In genomic region chr16:62213763-62214162, GRCh38 we compare ENCODE assay signal across 15 cellular contexts.
DNase-seq lines count a peak whose midpoint lies in the region; ATAC-seq, FAIRE-seq and TF ChIP-seq lines count a peak whose summit lies in the region.
"Had no signal": no experiment of that assay in that cellular context is flagged by ENCODE, and none has a peak within 500 bp of the region (broad histone marks: within the 10 kb centered on the region; RNA-seq: fewer than 3 reads in every experiment).

No MANE protein-coding gene starts in this region.

- TF ChIP-seq CTCF in GM12872 (IDR thresholded peaks at IDR 0.05; ENCODE audit: insufficient read depth, low read depth, low read length) (0 out of 3 replicates have a peak, but pooled peaks have one; percentile 26), GM12878 (IDR thresholded peaks at IDR 0.05 in 2 of 3, conservative IDR thresholded peaks at IDR 0.05 in 1 of 3; ENCODE audit: control insufficient read depth in 2 of 3, extremely low read depth in 1 of 3, insufficient read depth in 1 of 3, low read depth in 3 of 3, low read length in 3 of 3) (peak; percentile 15 to 34 (median 29); a peak in 4 of 6 replicates), neural crest cell (conservative IDR thresholded peaks at IDR 0.05) (peak; percentile 33)

- in situ Hi-C loops in GM12878 (cut with MboI) = no loop called here

- SMC1A ChIA-PET in GM12878 (lab: Charles Lee; ENCODE audit: uncharacterized antibody, unreplicated experiment) = interaction anchor here (0.6 kb wide), 1 partner anchor 34 kb away, joined by 3 read pairs; no protein-coding TSS in a partner anchor

- DNase-seq in HT-29 (ENCODE audit: low spot score) = peak; percentile 23
- no peak for DNase-seq in GM12878 (ENCODE audit: low read depth, low spot score)
- DNase-seq in neural crest cell (ENCODE audit: low read depth, low spot score) = no peak
- no peak for DNase-seq in superior temporal gyrus (ENCODE audit: extremely low spot score)
- DNase-seq in AG08396 (ENCODE audit: low spot score) = no peak
- DNase-seq: activated CD4-positive, alpha-beta T cell treated with anti-CD3 and anti-CD28 coated beads for 48 hours; brain microvascular endothelial cell; head of caudate nucleus; NCI-H1092 treated with DMSO at 0.1 percent for 48 hours; NCI-H526 treated with DMSO at 0.1 percent for 48 hours had no signal

- intact Hi-C loops in GM12878 (cut with micrococcal nuclease; ENCODE audit: unreplicated experiment) = no loop called here

- H3K36me3 ChIP-seq in GM12878 (ENCODE audit: control insufficient read depth in 2 of 2, insufficient read depth in 2 of 2, low read length in 1 of 2) = no peaks in the 10 kb centered on the region
- H3K36me3 ChIP-seq: brain microvascular endothelial cell, neutrophil, thoracic aorta had no signal

- H3K27ac Mint-ChIP-seq in neural crest cell (ENCODE audit: unreplicated experiment) = no peak overlapping the region
- H3K27ac Mint-ChIP-seq: activated T-helper 2 cell treated with anti-CD3 and anti-CD28 coated beads, Interferon-gamma antibody, Interleukin-2, Interleukin-4, amounts not matched to agents 10 μg/mL and 5 μg/mL and 100 μg/mL, durations not matched to agents 14 hours and 24 hours and 36 hours had no signal

- H3K36me3 Mint-ChIP-seq in neural crest cell (ENCODE audit: low read depth) = peaks cover 3% of the 10 kb centered on the region

- no peaks in the 10 kb centered on the region for H3K27me3 ChIP-seq in GM12878 (replicated peaks in 1 of 2; ENCODE audit: control insufficient read depth in 2 of 2, insufficient read depth in 2 of 2, low read length in 1 of 2)
- H3K27me3 ChIP-seq: brain microvascular endothelial cell, neutrophil had no signal

- H3K4me3 ChIP-seq in GM12878 = no peak overlapping the region
- H3K4me3 ChIP-seq: thoracic aorta had no signal

- H4K20me1 ChIP-seq in GM12878 (ENCODE audit: control insufficient read depth, insufficient read depth) = no peaks in the 10 kb centered on the region

- 25% methylated on average over 2 of the region's 2 CpGs for WGBS in GM12878 (ENCODE audit: insufficient coverage, insufficient replicate concordance, low lambda C conversion rate, missing lambda C conversion rate)

- H3K79me2 ChIP-seq in GM12878 (ENCODE audit: control insufficient read depth, insufficient read depth, low read length) = no peaks in the 10 kb centered on the region

- H3K4me1 Mint-ChIP-seq in neural crest cell = peaks cover 9% of the 10 kb centered on the region

- no peaks in the 10 kb centered on the region for H3K9me3 ChIP-seq in GM12878 (replicated peaks; ENCODE audit: control insufficient read depth, insufficient read depth, low read length)
- H3K9me3 ChIP-seq: neutrophil, thoracic aorta had no signal

- POLR2A ChIA-PET in GM12878 (lab: Charles Lee) = no interaction called here

- H3K9ac ChIP-seq in GM12878 (ENCODE audit: control insufficient read depth, insufficient read depth, low read length) = no peak overlapping the region

- TF ChIP-seq POLR2A in GM12878 (IDR thresholded peaks at IDR 0.05; ENCODE audit: low read depth, low read length) = no peak

- H3K27me3 Mint-ChIP-seq in neural crest cell (ENCODE audit: low read depth) = no peaks in the 10 kb centered on the region

- H3K4me3 Mint-ChIP-seq in neural crest cell = no peak overlapping the region

- H3K4me1 ChIP-seq in GM12878 (ENCODE audit: control insufficient read depth, insufficient read depth, low read length) = no peaks in the 10 kb centered on the region

- TF ChIP-seq RAD21 in GM12878 (IDR thresholded peaks at IDR 0.05; ENCODE audit: insufficient read depth, low read depth, low read length) = no peak

- RAD21 ChIA-PET in GM12878 (lab: Charles Lee; ENCODE audit: unreplicated experiment) = no interaction called here

- H3K9me3 Mint-ChIP-seq in neural crest cell = peaks cover 13% of the 10 kb centered on the region

- BruUV-seq in GM12878 (replicated peaks; lab: Mats Ljungman, UMichigan) = no TSS peak

- H3K4me2 ChIP-seq in GM12878 (ENCODE audit: control insufficient read depth, insufficient read depth) = no peak overlapping the region

- ATAC-seq in GM12878 (peak; percentile 96), GM19455 (IDR thresholded peaks at IDR 0.05; ENCODE audit: unreplicated experiment) (no peak)

- FAIRE-seq in GM12878 (lab: Jason Lieb, UNC) = no peak

- TF ChIP-seq EP300 in GM12878 (IDR thresholded peaks at IDR 0.05; ENCODE audit: borderline replicate concordance in 1 of 2, control insufficient read depth in 1 of 2, low read depth in 2 of 2, low read length in 2 of 2) = no peak

- no peak overlapping the region for H3K27ac ChIP-seq in GM12878 (ENCODE audit: control insufficient read depth, insufficient read depth)
- H3K27ac ChIP-seq: brain microvascular endothelial cell, neutrophil, thoracic aorta had no signal

- H2AFZ ChIP-seq in GM12878 (ENCODE audit: control insufficient read depth, low read depth, low read length) = no peak overlapping the region

- CTCF ChIA-PET in GM12878 (lab: Yijun Ruan, JAX) = interaction anchor here (1.1 to 2.3 kb wide), 2 partner anchors 10 to 11 kb away, joined by 3 to 6 read pairs; no protein-coding TSS in a partner anchor

TF ChIP-seq in GM12878, 131 proteins besides CTCF, POLR2A, EP300 and RAD21:
- no peak for TF ChIP-seq REST (IDR thresholded peaks at IDR 0.05; ENCODE audit: low read depth, low read length)
- TF ChIP-seq PRDM15 (CRISPR knock-in tag; IDR thresholded peaks at IDR 0.05) = no peak
- TF ChIP-seq BCLAF1 (IDR thresholded peaks at IDR 0.05) = no peak
- no peak for TF ChIP-seq NBN (IDR thresholded peaks at IDR 0.05)
